ENCODE assay signal across 1 cellular context in genomic region chr22:38744981-38745380, GRCh38.
TF ChIP-seq lines count a peak whose summit lies in the region.

No MANE protein-coding gene starts in this region.

TF ChIP-seq in HepG2, 621 proteins besides CTCF, POLR2A, EP300 and RAD21 (continues in another document):
- TF ChIP-seq POGZ (CRISPR knock-in tag; IDR thresholded peaks at IDR 0.05), result 0 out of 2 replicates have a peak, but pooled peaks have one; percentile 22
- TF ChIP-seq ZNF317 (CRISPR knock-in tag; IDR thresholded peaks at IDR 0.05), result no peak
- TF ChIP-seq IRF1 (CRISPR knock-in tag; IDR thresholded peaks at IDR 0.05; ENCODE audit: low read depth), result no peak
- TF ChIP-seq RARA (CRISPR knock-in tag; IDR thresholded peaks at IDR 0.05), result peak; percentile 75
- TF ChIP-seq PLRG1 (conservative IDR thresholded peaks at IDR 0.05), result no peak
- no peak for TF ChIP-seq ZNF10 (CRISPR knock-in tag; IDR thresholded peaks at IDR 0.05; ENCODE audit: borderline replicate concordance, low read depth)
- TF ChIP-seq CENPBD1 (CRISPR knock-in tag; IDR thresholded peaks at IDR 0.05; ENCODE audit: borderline replicate concordance, low read depth), result no peak
- no peak for TF ChIP-seq ZNF83 (CRISPR knock-in tag; IDR thresholded peaks at IDR 0.05; ENCODE audit: borderline replicate concordance)
- TF ChIP-seq MED1 (CRISPR knock-in tag; IDR thresholded peaks at IDR 0.05), result peak; percentile 20; the same call in 1 of the 2 replicates
- TF ChIP-seq MIXL1 (CRISPR knock-in tag; IDR thresholded peaks at IDR 0.05), result no peak
- no peak for TF ChIP-seq BRD4 (CRISPR knock-in tag; IDR thresholded peaks at IDR 0.05)
- TF ChIP-seq ZNF605 (CRISPR knock-in tag; IDR thresholded peaks at IDR 0.05), result no peak
- no peak for TF ChIP-seq ZNF263 (CRISPR knock-in tag; IDR thresholded peaks at IDR 0.05)
- TF ChIP-seq TSC22D2 (CRISPR knock-in tag; IDR thresholded peaks at IDR 0.05; ENCODE audit: borderline replicate concordance), result no peak
- no peak for TF ChIP-seq ZNF781 (CRISPR knock-in tag; IDR thresholded peaks at IDR 0.05; ENCODE audit: borderline replicate concordance, not compliant biosample characterization)
- no peak for TF ChIP-seq TIGD3 (CRISPR knock-in tag; IDR thresholded peaks at IDR 0.05; ENCODE audit: borderline replicate concordance)
- no peak for TF ChIP-seq JARID2 (CRISPR knock-in tag; IDR thresholded peaks at IDR 0.05; ENCODE audit: insufficient replicate concordance)
- TF ChIP-seq TAF1 (CRISPR knock-in tag; IDR thresholded peaks at IDR 0.05), result no peak
- TF ChIP-seq ZNF275 (CRISPR knock-in tag; IDR thresholded peaks at IDR 0.05; ENCODE audit: borderline replicate concordance), result no peak
- 0 out of 2 replicates have a peak, but pooled peaks have one; percentile 4 for TF ChIP-seq ZNF770 (CRISPR knock-in tag; IDR thresholded peaks at IDR 0.05)
- TF ChIP-seq AKNA (CRISPR knock-in tag; IDR thresholded peaks at IDR 0.05; ENCODE audit: borderline replicate concordance), result no peak
- TF ChIP-seq ZNF124 (CRISPR knock-in tag; IDR thresholded peaks at IDR 0.05), result no peak
- no peak for TF ChIP-seq SOX13 (IDR thresholded peaks at IDR 0.05)
- no peak for TF ChIP-seq SOX13 (CRISPR knock-in tag; conservative IDR thresholded peaks at IDR 0.05 in 1 of 2, IDR thresholded peaks at IDR 0.05 in 1 of 2)
- no peak for TF ChIP-seq NFKBIZ (CRISPR knock-in tag; IDR thresholded peaks at IDR 0.05)
- peak; percentile 72; the same call in 1 of the 2 replicates for TF ChIP-seq ZBTB37 (CRISPR knock-in tag; IDR thresholded peaks at IDR 0.05)
- TF ChIP-seq SKI (IDR thresholded peaks at IDR 0.05; ENCODE audit: partially characterized antibody), result peak; percentile 34
- TF ChIP-seq ZNF704 (CRISPR knock-in tag; IDR thresholded peaks at IDR 0.05; ENCODE audit: borderline replicate concordance), result no peak
- TF ChIP-seq ZNF780A (CRISPR knock-in tag; IDR thresholded peaks at IDR 0.05), result no peak
- 0 out of 2 replicates have a peak, but pooled peaks have one; percentile 41 for TF ChIP-seq POGK (CRISPR knock-in tag; conservative IDR thresholded peaks at IDR 0.05)
- no peak for TF ChIP-seq MXI1 (IDR thresholded peaks at IDR 0.05; ENCODE audit: borderline replicate concordance, low read depth, low read length)
- no peak for TF ChIP-seq TEAD2 (CRISPR knock-in tag; IDR thresholded peaks at IDR 0.05)
- TF ChIP-seq ZBTB42 (CRISPR knock-in tag; IDR thresholded peaks at IDR 0.05), result no peak
- no peak for TF ChIP-seq NFKB2 (CRISPR knock-in tag; IDR thresholded peaks at IDR 0.05; ENCODE audit: borderline replicate concordance)
